ENCODE assay signal across 8 cellular contexts in genomic region chr15:43826029-43826507, GRCh38. TPM values are rescaled to one million over a fixed set of nuclear protein-coding genes. Genes with fewer than 3 reads are reported as not detected.
DNase-seq lines count a peak whose midpoint lies in the region; ATAC-seq and TF ChIP-seq lines count a peak whose summit lies in the region.

No MANE protein-coding gene starts in this region.

- peak overlapping the region; percentile 72 for H3K27ac ChIP-seq in SJSA1

- TF ChIP-seq CTCF in epithelial cell of proximal tubule (conservative IDR thresholded peaks at IDR 0.05; ENCODE audit: low read depth, low read length) (no peak), retinal pigment epithelial cell (conservative IDR thresholded peaks at IDR 0.05; ENCODE audit: low read depth, low read length) (no peak)

- H3K27me3 ChIP-seq in SJSA1 (replicated peaks), result no peaks in the 10 kb centered on the region

- DNase-seq in SJSA1 (ENCODE audit: low read depth in 1 of 2, low spot score in 2 of 2) (peak in 1 of 2 experiments; percentile 8), epithelial cell of proximal tubule (ENCODE audit: low read depth) (no peak), retinal pigment epithelial cell (ENCODE audit: low read depth) (no peak), occipital lobe (lab: John Stamatoyannopoulos, UW) (no peak)
- DNase-seq in stimulated activated CD4-positive, alpha-beta T cell treated with anti-CD3 and anti-CD28 coated beads, Interleukin-12 subunit alpha, Interleukin-12 subunit beta, amount 100 ng/mL, for 4 hours, result no peak

- H3K4me1 ChIP-seq in ES-I3 (ENCODE audit: insufficient read depth, low read length) (no peaks in the 10 kb centered on the region), SJSA1 (replicated peaks) (peaks cover 15% of the 10 kb centered on the region)

- peak overlapping the region; percentile 49; the same call in 1 of the 2 replicates for H3K9ac ChIP-seq in ES-I3 (ENCODE audit: low read depth, low read length)

- H3K36me3 ChIP-seq in ES-I3 (ENCODE audit: insufficient read depth, low read length), result no peaks in the 10 kb centered on the region; the same call in 1 of the 2 replicates
- peaks cover 30% of the 10 kb centered on the region for H3K36me3 ChIP-seq in SJSA1

- ATAC-seq in GM19452 (IDR thresholded peaks at IDR 0.05; ENCODE audit: unreplicated experiment) (no peak), GM19351 (IDR thresholded peaks at IDR 0.05; ENCODE audit: unreplicated experiment) (no peak)

- no peaks in the 10 kb centered on the region for H3K9me3 ChIP-seq in ES-I3 (ENCODE audit: control insufficient read depth, insufficient read depth, low read length)
- H3K9me3 ChIP-seq in SJSA1 (replicated peaks), result no peaks in the 10 kb centered on the region

- no peak overlapping the region for H3K4me3 ChIP-seq in SJSA1
- H3K4me3 ChIP-seq in epithelial cell of proximal tubule (ENCODE audit: low read depth, low read length), result peak overlapping the region; percentile 64
- H3K4me3 ChIP-seq in retinal pigment epithelial cell (ENCODE audit: low read length), result peak overlapping the region; percentile 49

RNA-seq across cellular contexts. Expression of gene WDR76, which starts 0.7 kb away (rescaled TPM):
- total RNA-seq in SJSA1 (2014; rRNA removed; shearing (Covaris generic)), result 56.1 and 77.0 TPM in 2 replicates
- total RNA-seq in epithelial cell of proximal tubule (20.7 and 35.9 TPM in 2 replicates), occipital lobe (20.3 TPM)

RNA-seq across cellular contexts. Expression of gene MFAP1, which starts 1.6 kb away (rescaled TPM):
- total RNA-seq in SJSA1 (2014; rRNA removed; shearing (Covaris generic)), result 40.1 and 55.3 TPM in 2 replicates
- total RNA-seq in epithelial cell of proximal tubule, result 24.1 and 35.7 TPM in 2 replicates
- total RNA-seq in occipital lobe, result 24.0 TPM

RNA-seq across cellular contexts. Expression of gene HYPK, which starts 25.7 kb away (rescaled TPM):
- total RNA-seq in SJSA1 (2014; rRNA removed; shearing (Covaris generic)), result 9.4 and 18.9 TPM in 2 replicates
- total RNA-seq in epithelial cell of proximal tubule (15.6 and 28.0 TPM in 2 replicates), occipital lobe (7.0 TPM)

RNA-seq across cellular contexts. Expression of gene SERINC4, which starts 26.0 kb away (rescaled TPM):
- not detected in 2 replicates for total RNA-seq in SJSA1 (2014; rRNA removed; shearing (Covaris generic))
- total RNA-seq in epithelial cell of proximal tubule (not detected in 2 replicates), occipital lobe (not detected)

RNA-seq across cellular contexts. Expression of gene SERF2, which starts 33.9 kb away (rescaled TPM):
- 1,081 and 1,697 TPM in 2 replicates for total RNA-seq in SJSA1 (2014; rRNA removed; shearing (Covaris generic))
- total RNA-seq in epithelial cell of proximal tubule (621 and 1,163 TPM in 2 replicates), occipital lobe (37.1 TPM)
